Comparison of ENCODE assay signal across 10 cellular contexts in the genomic region with DNA sequence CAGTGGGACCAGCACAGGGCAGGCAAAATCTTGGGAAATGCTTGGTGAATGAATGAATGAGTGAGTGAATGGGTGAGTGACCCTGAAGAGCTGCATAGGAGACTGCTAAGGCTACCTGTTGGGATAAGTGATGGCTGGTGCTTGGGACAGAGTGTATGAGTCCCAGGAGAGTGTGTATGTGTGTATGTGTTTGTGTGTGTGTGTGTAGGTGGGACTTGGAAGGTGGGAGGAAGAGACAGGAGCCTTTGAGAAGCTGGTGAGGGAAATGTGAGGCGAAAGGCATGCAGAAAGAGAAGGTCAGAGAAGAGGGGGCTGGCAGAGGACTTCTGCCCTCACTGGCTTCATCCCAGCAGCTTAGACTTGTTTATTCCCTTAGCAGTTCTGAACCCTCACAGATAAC. TPM values are rescaled to one million over a fixed set of nuclear protein-coding genes. Genes with fewer than 3 reads are reported as not detected.
"Had no signal": no experiment of that assay in that cellular context is flagged by ENCODE, and none has a peak within 500 bp of the region (broad histone marks: within the 10 kb centered on the region; RNA-seq: fewer than 3 reads in every experiment).

No MANE protein-coding gene starts in this region.

- ATAC-seq: HCT116 had no signal

- FAIRE-seq: HTR-8/SVneo had no signal

- H2AFZ ChIP-seq: GM23248 had no signal

- H3K4me3 ChIP-seq: GM23248, HAP-1 had no signal

- DNase-seq: GM23248, GOT3, H7, IMR-90, KBM-7 had no signal

- H3K36me3 ChIP-seq: HAP-1 had no signal

- H3K4me1 ChIP-seq: HAP-1 had no signal

- H3K9me3 ChIP-seq: HAP-1 had no signal

- H3K27ac ChIP-seq: GM23248 had no signal

- H3K9ac ChIP-seq: GM23248 had no signal

RNA-seq across cellular contexts. Expression of a gene that starts 33.3 kb away (rescaled TPM):
- total RNA-seq: GM23248, H4, HT-29 had no signal
- polyA plus RNA-seq: GM23248 had no signal
